ENCODE assay signal across 1 cellular context in genomic region chr3:129461461-129462146, GRCh38.
TF ChIP-seq lines count a peak whose summit lies in the region.

No MANE protein-coding gene starts in this region.

TF ChIP-seq in K562, 482 proteins besides CTCF, POLR2A, EP300 and RAD21 (continued from another document and continues in another):
- TF ChIP-seq TRIM25 (IDR thresholded peaks at IDR 0.05; ENCODE audit: borderline replicate concordance) (no peak), ZNF740 (CRISPR knock-in tag; IDR thresholded peaks at IDR 0.05) (no peak), ZNF740 (tag; IDR thresholded peaks at IDR 0.05) (no peak), KLF1 (tag; IDR thresholded peaks at IDR 0.05) (peak; percentile 45; the same call in 1 of the 2 replicates), MNT (conservative IDR thresholded peaks at IDR 0.05) (0 out of 4 replicates have a peak, but pooled peaks of 1 of the 2 experiments have one; percentile 14), MEF2D (tag; conservative IDR thresholded peaks at IDR 0.05; ENCODE audit: low read depth) (no peak), SMARCC2 (IDR thresholded peaks at IDR 0.05; ENCODE audit: low read depth) (peak; percentile 96), NELFE (IDR thresholded peaks at IDR 0.05; ENCODE audit: insufficient read depth, insufficient read length) (no peak), NBN (IDR thresholded peaks at IDR 0.05; ENCODE audit: low read depth) (no peak; the same call in 1 of the 2 replicates), ZFP30 (CRISPR knock-in tag; IDR thresholded peaks at IDR 0.05; ENCODE audit: borderline replicate concordance) (no peak), CEBPG (CRISPR knock-in tag; IDR thresholded peaks at IDR 0.05) (peak; percentile 75), CEBPG (tag; conservative IDR thresholded peaks at IDR 0.05 in 1 of 2, IDR thresholded peaks at IDR 0.05 in 1 of 2) (peak; percentile 70 to 81), RERE (CRISPR knock-in tag; IDR thresholded peaks at IDR 0.05; ENCODE audit: borderline replicate concordance) (no peak), FOXK1 (CRISPR knock-in tag; IDR thresholded peaks at IDR 0.05; ENCODE audit: borderline replicate concordance) (no peak), HES1 (IDR thresholded peaks at IDR 0.05; ENCODE audit: low read depth) (0 out of 2 replicates have a peak, but pooled peaks have one; percentile 40), ZBTB11 (CRISPR knock-in tag; IDR thresholded peaks at IDR 0.05) (peak in 1 of 3 experiments; percentile 53; a peak in 1 of 6 replicates), MAFK (IDR thresholded peaks at IDR 0.05; ENCODE audit: low read length) (no peak), JUND (IDR thresholded peaks at IDR 0.05; ENCODE audit: borderline replicate concordance, low read depth, low read length) (peak; percentile 83; the same call in 1 of the 2 replicates), JUND (tag; IDR thresholded peaks at IDR 0.05; ENCODE audit: borderline replicate concordance, low read depth, low read length) (peak; percentile 77; the same call in 2 of the 3 replicates), ZNF174 (CRISPR knock-in tag; IDR thresholded peaks at IDR 0.05) (no peak), ZNF584 (CRISPR knock-in tag; IDR thresholded peaks at IDR 0.05; ENCODE audit: low read depth) (peak; percentile 53; the same call in 1 of the 2 replicates), MBD1 (CRISPR knock-in tag; IDR thresholded peaks at IDR 0.05) (no peak), ZNF764 (CRISPR knock-in tag; IDR thresholded peaks at IDR 0.05; ENCODE audit: low read depth) (no peak), KAT2B (IDR thresholded peaks at IDR 0.05; ENCODE audit: low read depth, low read length) (no peak), YY1 (IDR thresholded peaks at IDR 0.05; ENCODE audit: borderline replicate concordance in 1 of 3, control insufficient read depth in 1 of 3, extremely low read depth in 1 of 3, insufficient read depth in 3 of 3, insufficient read length in 1 of 3, insufficient replicate concordance in 2 of 3, low read depth in 1 of 3, low read length in 2 of 3) (no peak), PATZ1 (CRISPR knock-in tag; IDR thresholded peaks at IDR 0.05; ENCODE audit: borderline replicate concordance) (no peak), WHSC1 (IDR thresholded peaks at IDR 0.05; ENCODE audit: low read length) (no peak), HCFC1 (IDR thresholded peaks at IDR 0.05; ENCODE audit: low read depth, low read length) (no peak), NR1H2 (CRISPR knock-in tag; IDR thresholded peaks at IDR 0.05) (no peak), GATAD2B (IDR thresholded peaks at IDR 0.05; ENCODE audit: borderline replicate concordance) (no peak), MAFF (IDR thresholded peaks at IDR 0.05; ENCODE audit: low read length) (no peak), ZNF699 (CRISPR knock-in tag; IDR thresholded peaks at IDR 0.05; ENCODE audit: insufficient replicate concordance) (no peak), SRSF7 (optimal IDR thresholded peaks at IDR 0.05; ENCODE audit: low read depth, low read length) (no peak), RHOXF2B (CRISPR knock-in tag; conservative IDR thresholded peaks at IDR 0.05) (no peak), MIER1 (IDR thresholded peaks at IDR 0.05; ENCODE audit: low read depth) (no peak), CHD1 (IDR thresholded peaks at IDR 0.05; ENCODE audit: low read length) (no peak), RBM39 (optimal IDR thresholded peaks at IDR 0.05; ENCODE audit: low read depth, low read length) (no peak), TAL1 (IDR thresholded peaks at IDR 0.05) (peak; percentile 98), ZC3H4 (CRISPR knock-in tag; IDR thresholded peaks at IDR 0.05; ENCODE audit: borderline replicate concordance) (no peak), ZHX1 (conservative IDR thresholded peaks at IDR 0.05; ENCODE audit: low read length) (no peak)
